ENCODE assay signal across 3 cellular contexts in genomic region chr11:31323145-31323544, GRCh38. TPM values are rescaled to one million over a fixed set of nuclear protein-coding genes. Genes with fewer than 3 reads are reported as not detected.
"Had no signal": no experiment of that assay in that cellular context is flagged by ENCODE, and none has a peak within 500 bp of the region (broad histone marks: within the 10 kb centered on the region; RNA-seq: fewer than 3 reads in every experiment).

No MANE protein-coding gene starts in this region.

- H3K4me3 ChIP-seq: GM12878 had no signal

- DNase-seq: GDM1, GF-D8 had no signal

- ATAC-seq: GM12878 had no signal

RNA-seq across cellular contexts. Expression of gene DCDC1, which starts 46.4 kb away (rescaled TPM):
- polyA plus RNA-seq: GM12878 had no signal
